35 cellular contexts compared by ENCODE assay signal in the genomic region with DNA sequence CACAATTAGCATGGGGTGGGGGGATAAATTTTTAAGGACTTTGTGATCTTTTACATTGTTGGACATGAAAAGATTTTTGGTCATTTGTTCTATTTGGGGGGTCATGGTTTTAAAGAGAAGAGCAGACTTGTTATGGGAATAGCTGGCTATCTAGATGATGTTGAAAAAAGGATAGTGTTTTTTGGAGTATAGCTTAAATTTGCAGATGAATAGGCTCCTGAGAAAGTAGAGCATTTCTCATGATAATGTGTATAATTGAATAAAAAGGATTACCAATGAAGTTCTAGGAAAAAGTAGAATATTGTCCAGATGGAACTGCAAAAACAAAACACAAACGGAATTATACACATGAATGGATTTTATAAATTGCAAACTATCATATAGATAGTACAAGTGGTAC.
"Had no signal": no experiment of that assay in that cellular context is flagged by ENCODE, and none has a peak within 500 bp of the region (broad histone marks: within the 10 kb centered on the region; RNA-seq: fewer than 3 reads in every experiment).

No MANE protein-coding gene starts in this region.

- H3K27ac ChIP-seq: KMS-11 had no signal

- H3K9ac ChIP-seq: KMS-11 had no signal

- H3K4me2 ChIP-seq: KMS-11 had no signal

- H3K27me3 ChIP-seq: MG63 had no signal

- DNase-seq: Karpas-422, Kasumi-1, MG63, MM.1S, MV-4-11, NCI-H1048, NCI-H1092, NCI-H1092 treated with DMSO at 0.1 percent for 48 hours, NCI-H1105, NCI-H1105 treated with DMSO at 0.1 percent for 48 hours, NCI-H1417, NCI-H1417 treated with DMSO at 0.1 percent for 48 hours, NCI-H1436, NCI-H1436 treated with DMSO at 0.1 percent for 48 hours, NCI-H146, NCI-H1694, NCI-H1694 treated with DMSO at 0.1 percent for 48 hours, NCI-H187, NCI-H187 treated with DMSO at 0.1 percent for 48 hours, NCI-H1930, NCI-H2029, NCI-H2029 treated with DMSO at 0.1 percent for 48 hours, NCI-H2081, NCI-H2081 treated with DMSO at 0.1 percent for 48 hours, NCI-H2107, NCI-H2171, NCI-H2171 treated with DMSO at 0.1 percent for 48 hours, NCI-H2227 treated with DMSO at 0.1 percent for 48 hours, NCI-H226, NCI-H345, NCI-H446, NCI-H446 treated with DMSO at 0.1 percent for 48 hours, NCI-H510A, NCI-H510A treated with DMSO at 0.1 percent for 48 hours had no signal

- H3K4me3 ChIP-seq: MG63 had no signal

- H3K9me3 ChIP-seq: MG63 had no signal

- H3K36me3 ChIP-seq: MG63 had no signal
